ENCODE assay signal across 22 cellular contexts in genomic region chr19:34257559-34257924, GRCh38. TPM values are rescaled to one million over a fixed set of nuclear protein-coding genes. Genes with fewer than 3 reads are reported as not detected.
DNase-seq lines count a peak whose midpoint lies in the region; ATAC-seq and TF ChIP-seq lines count a peak whose summit lies in the region.
"Had no signal": no experiment of that assay in that cellular context is flagged by ENCODE, and none has a peak within 500 bp of the region (broad histone marks: within the 10 kb centered on the region; RNA-seq: fewer than 3 reads in every experiment).

No MANE protein-coding gene starts in this region.

- TF ChIP-seq CTCF in type B pancreatic cell (conservative IDR thresholded peaks at IDR 0.05): no peak

- H3K4me3 Mint-ChIP-seq in activated naive CD8-positive, alpha-beta T cell: peak overlapping the region; percentile 12
- no peak overlapping the region for H3K4me3 Mint-ChIP-seq in activated naive CD8-positive, alpha-beta T cell treated with anti-CD3 and anti-CD28 coated beads for 36 hours
- H3K4me3 Mint-ChIP-seq in activated T-helper 17 cell treated with anti-CD3 and anti-CD28 coated beads, Interleukin-2, amount 50 U/mL, for 72 hours: peak overlapping the region; percentile 25
- H3K4me3 Mint-ChIP-seq in naive thymus-derived CD8-positive, alpha-beta T cell: peak overlapping the region in 8 of 10 donors; percentile 34 to 74 (median 58)
- peak overlapping the region; percentile 73 for H3K4me3 Mint-ChIP-seq in type B pancreatic cell
- H3K4me3 Mint-ChIP-seq: B cell had no signal

- H3K27ac Mint-ChIP-seq in activated naive CD8-positive, alpha-beta T cell: peak overlapping the region; percentile 14
- no peak overlapping the region for H3K27ac Mint-ChIP-seq in activated naive CD8-positive, alpha-beta T cell treated with anti-CD3 and anti-CD28 coated beads for 36 hours
- H3K27ac Mint-ChIP-seq in activated T-helper 17 cell treated with anti-CD3 and anti-CD28 coated beads, Interleukin-2, amount 50 U/mL, for 72 hours: no peak overlapping the region
- peak overlapping the region in 9 of 10 donors; percentile 2 to 79 (median 55) for H3K27ac Mint-ChIP-seq in naive thymus-derived CD8-positive, alpha-beta T cell
- peak overlapping the region; percentile 79 for H3K27ac Mint-ChIP-seq in type B pancreatic cell
- H3K27ac Mint-ChIP-seq: B cell had no signal

- peaks cover 53% of the 10 kb centered on the region for H3K4me1 Mint-ChIP-seq in activated naive CD8-positive, alpha-beta T cell (ENCODE audit: low read depth)
- peaks cover 37% of the 10 kb centered on the region for H3K4me1 Mint-ChIP-seq in activated naive CD8-positive, alpha-beta T cell treated with anti-CD3 and anti-CD28 coated beads for 36 hours
- H3K4me1 Mint-ChIP-seq in activated T-helper 17 cell treated with anti-CD3 and anti-CD28 coated beads, Interleukin-2, amount 50 U/mL, for 72 hours: peaks cover 30% of the 10 kb centered on the region
- H3K4me1 Mint-ChIP-seq in naive thymus-derived CD8-positive, alpha-beta T cell: peaks cover 26 to 73% (median 60%) of the 10 kb centered on the region in 4 donors
- peaks cover 32% of the 10 kb centered on the region for H3K4me1 Mint-ChIP-seq in type B pancreatic cell (ENCODE audit: unreplicated experiment)

- H3K9me3 Mint-ChIP-seq in activated naive CD8-positive, alpha-beta T cell (ENCODE audit: low read depth): no peaks in the 10 kb centered on the region
- H3K9me3 Mint-ChIP-seq in activated naive CD8-positive, alpha-beta T cell treated with anti-CD3 and anti-CD28 coated beads for 36 hours: no peaks in the 10 kb centered on the region
- H3K9me3 Mint-ChIP-seq in activated T-helper 17 cell treated with anti-CD3 and anti-CD28 coated beads, Interleukin-2, amount 50 U/mL, for 72 hours: no peaks in the 10 kb centered on the region
- no peaks in the 10 kb centered on the region for H3K9me3 Mint-ChIP-seq in naive thymus-derived CD8-positive, alpha-beta T cell
- H3K9me3 Mint-ChIP-seq in type B pancreatic cell: peaks cover 4% of the 10 kb centered on the region

- no peak for TF ChIP-seq POLR2A in GM18505 (IDR thresholded peaks at IDR 0.05; ENCODE audit: borderline replicate concordance, extremely low read depth, insufficient read depth, insufficient read length)

- no peak for DNase-seq in activated naive CD8-positive, alpha-beta T cell treated with anti-CD3 and anti-CD28 coated beads for 36 hours
- no peak for DNase-seq in naive thymus-derived CD8-positive, alpha-beta T cell
- DNase-seq in type B pancreatic cell (ENCODE audit: extremely low spot score, unreplicated experiment) (no peak), NCI-H1417 (lab: John Stamatoyannopoulos, UW) (no peak), putamen (ENCODE audit: low spot score) (no peak)
- DNase-seq: activated CD4-positive, alpha-beta T cell treated with anti-CD3 and anti-CD28 coated beads, Interleukin-2, amount 50 U/mL, for 48 hours; activated effector memory CD4-positive, alpha-beta T cell treated with anti-CD3 and anti-CD28 coated beads, Interleukin-2, amount 50 U/mL, for 16 hours; DMS79 treated with DMSO at 0.1 percent for 48 hours; effector CD4-positive, alpha-beta T cell; GF-D8; glutamatergic neuron; H7; left ventricle myocardium inferior; NCI-H1105 treated with DMSO at 0.1 percent for 48 hours; NCI-H2029 treated with DMSO at 0.1 percent for 48 hours; stimulated activated naive CD8-positive, alpha-beta T cell treated with anti-CD3 and anti-CD28 coated beads, Interleukin-15, Interleukin-2, amounts not matched to agents 100 U/mL and 50 U/mL, for 24 hours; testis had no signal

- POLR2A ChIA-PET in naive thymus-derived CD8-positive, alpha-beta T cell (lab: Charles Lee): interaction anchor here (4.9 kb wide), 1 partner anchor 11 kb away, joined by 59 read pairs; no protein-coding TSS in a partner anchor

- H3K27me3 Mint-ChIP-seq in activated naive CD8-positive, alpha-beta T cell: no peaks in the 10 kb centered on the region
- H3K27me3 Mint-ChIP-seq in activated naive CD8-positive, alpha-beta T cell treated with anti-CD3 and anti-CD28 coated beads for 36 hours: no peaks in the 10 kb centered on the region
- H3K27me3 Mint-ChIP-seq in activated T-helper 17 cell treated with anti-CD3 and anti-CD28 coated beads, Interleukin-2, amount 50 U/mL, for 72 hours: no peaks in the 10 kb centered on the region
- H3K27me3 Mint-ChIP-seq in naive thymus-derived CD8-positive, alpha-beta T cell: no peaks in the 10 kb centered on the region
- peaks cover 3% of the 10 kb centered on the region for H3K27me3 Mint-ChIP-seq in type B pancreatic cell
- H3K27me3 Mint-ChIP-seq: B cell had no signal

- peaks cover 8% of the 10 kb centered on the region for H3K36me3 Mint-ChIP-seq in activated naive CD8-positive, alpha-beta T cell
- peaks cover 12% of the 10 kb centered on the region for H3K36me3 Mint-ChIP-seq in activated naive CD8-positive, alpha-beta T cell treated with anti-CD3 and anti-CD28 coated beads for 36 hours
- peaks cover 5% of the 10 kb centered on the region for H3K36me3 Mint-ChIP-seq in activated T-helper 17 cell treated with anti-CD3 and anti-CD28 coated beads, Interleukin-2, amount 50 U/mL, for 72 hours (ENCODE audit: low read depth)
- peaks cover 0 to 15% (median 0%) of the 10 kb centered on the region in 3 donors for H3K36me3 Mint-ChIP-seq in naive thymus-derived CD8-positive, alpha-beta T cell
- H3K36me3 Mint-ChIP-seq in type B pancreatic cell: peaks cover 6% of the 10 kb centered on the region

- ATAC-seq in activated T-helper 17 cell treated with anti-CD3 and anti-CD28 coated beads, Interleukin-2, amount 50 U/mL, for 72 hours (replicated peaks): no peak
- no peak for ATAC-seq in naive thymus-derived CD8-positive, alpha-beta T cell
- ATAC-seq in GM18505 (IDR thresholded peaks at IDR 0.05; ENCODE audit: unreplicated experiment): no peak
- ATAC-seq: activated CD4-positive, CD25-positive, alpha-beta regulatory T cell treated with anti-CD3 and anti-CD28 coated beads, Interleukin-2, amount 50 U/mL, for 24 hours; stimulated activated naive CD8-positive, alpha-beta T cell treated with anti-CD3 and anti-CD28 coated beads, Interleukin-15, Interleukin-2, amounts not matched to agents 100 U/mL and 50 U/mL, for 24 hours had no signal

RNA-seq across cellular contexts. Expression of gene GARRE1, which starts 3.2 kb away (rescaled TPM):
- total RNA-seq in activated naive CD8-positive, alpha-beta T cell treated with anti-CD3 and anti-CD28 coated beads for 36 hours: 1 to 10 TPM; 7.5 to 9.7 TPM
- 10 to 100 TPM; 13.6 to 22.2 TPM for total RNA-seq in activated T-helper 17 cell treated with anti-CD3 and anti-CD28 coated beads, Interleukin-2, amount 50 U/mL, for 72 hours
- 10 to 100 TPM; 41.5 to 53.7 TPM for total RNA-seq in naive thymus-derived CD8-positive, alpha-beta T cell
- 1 to 10 TPM; 5.4 to 6.3 (median 5.6) TPM for polyA plus RNA-seq in naive thymus-derived CD8-positive, alpha-beta T cell
- total RNA-seq in type B pancreatic cell (ENCODE audit: low replicate concordance): 22.5 and 22.8 TPM in 2 replicates

Comparison
In these comparisons a context has a peak if more than half of its experiments do, and no peak if none do; other contexts are left out.
1. H3K27ac Mint-ChIP-seq: peak in activated naive CD8-positive, alpha-beta T cell (single experiment), naive thymus-derived CD8-positive, alpha-beta T cell (9 of 10) and type B pancreatic cell (single experiment); none in activated naive CD8-positive, alpha-beta T cell treated with anti-CD3 and anti-CD28 coated beads for 36 hours (single experiment) and activated T-helper 17 cell treated with anti-CD3 and anti-CD28 coated beads, Interleukin-2, amount 50 U/mL, for 72 hours (single experiment).